In the genomic region with DNA sequence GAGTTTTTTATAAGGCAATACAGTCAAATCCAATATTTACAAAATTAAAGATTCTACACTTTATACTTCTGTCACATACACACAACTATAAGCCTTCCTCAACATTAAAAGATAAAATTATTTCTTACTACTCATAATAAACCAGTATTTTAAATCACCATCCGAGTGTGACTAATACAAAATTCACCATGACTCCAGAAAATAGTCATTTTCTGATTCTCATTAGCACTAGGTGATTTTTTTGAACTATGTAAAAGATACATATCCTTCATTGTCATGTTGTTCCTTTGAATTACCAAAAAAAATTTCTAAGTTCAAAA, we compare ENCODE assay signal across 8 cellular contexts. TPM values are rescaled to one million over a fixed set of nuclear protein-coding genes. Genes with fewer than 3 reads are reported as not detected.
DNase-seq lines count a peak whose midpoint lies in the region; ATAC-seq and TF ChIP-seq lines count a peak whose summit lies in the region.

No MANE protein-coding gene starts in this region.

- no peaks in the 10 kb centered on the region for H3K27me3 Mint-ChIP-seq in effector memory CD8-positive, alpha-beta T cell

- TF ChIP-seq CTCF in dorsolateral prefrontal cortex (IDR thresholded peaks at IDR 0.05 in 54 of 56, conservative IDR thresholded peaks at IDR 0.05 in 2 of 56; ENCODE audit: low read depth in 1 of 56, partially characterized antibody in 56 of 56) = no peak
- TF ChIP-seq CTCF in neutrophil (IDR thresholded peaks at IDR 0.05) = no peak

- H3K36me3 ChIP-seq in ES-I3 (ENCODE audit: insufficient read depth, low read length) (no peaks in the 10 kb centered on the region), neutrophil (no peaks in the 10 kb centered on the region)

- no peak overlapping the region for H3K4me3 Mint-ChIP-seq in effector memory CD8-positive, alpha-beta T cell

- DNase-seq in OCI-M1 (lab: John Stamatoyannopoulos, UW) (peak; percentile 64), dorsolateral prefrontal cortex (no peak), NCI-H128 (lab: John Stamatoyannopoulos, UW; ENCODE audit: unreplicated experiment) (no peak), NOMO-1 (lab: John Stamatoyannopoulos, UW; ENCODE audit: unreplicated experiment in 2 of 2) (no peak), DMS114 treated with DMSO at 0.1 percent for 48 hours (lab: John Stamatoyannopoulos, UW; ENCODE audit: unreplicated experiment) (no peak)
- DNase-seq in effector memory CD8-positive, alpha-beta T cell = no peak

- H3K27me3 ChIP-seq in dorsolateral prefrontal cortex (no peaks in the 10 kb centered on the region), neutrophil (no peaks in the 10 kb centered on the region)

- H3K4me1 ChIP-seq in ES-I3 (ENCODE audit: insufficient read depth, low read length) (peaks cover 8% of the 10 kb centered on the region), neutrophil (ENCODE audit: control insufficient read depth in 1 of 2, insufficient read depth in 1 of 2, low read depth in 1 of 2, low read length in 1 of 2) (peaks cover 17 to 18% of the 10 kb centered on the region in 2 experiments)

- H3K27ac ChIP-seq in dorsolateral prefrontal cortex (peak overlapping the region in 50 of 59 donors; percentile 1 to 89 (median 66)), neutrophil (peak overlapping the region; percentile 90)

- H3K9ac ChIP-seq in ES-I3 (ENCODE audit: low read depth, low read length) = peak overlapping the region; percentile 93

- H3K9me3 ChIP-seq in ES-I3 (ENCODE audit: control insufficient read depth, insufficient read depth, low read length) = no peaks in the 10 kb centered on the region
- no peaks in the 10 kb centered on the region for H3K9me3 ChIP-seq in neutrophil

- ATAC-seq in effector memory CD8-positive, alpha-beta T cell (replicated peaks) = no peak

- H3K36me3 Mint-ChIP-seq in effector memory CD8-positive, alpha-beta T cell (ENCODE audit: insufficient read depth) = peaks cover 6% of the 10 kb centered on the region

- peaks cover 0 to 7% of the 10 kb centered on the region in 2 donors for H3K4me1 Mint-ChIP-seq in effector memory CD8-positive, alpha-beta T cell (ENCODE audit: low read depth in 2 of 2)

- H3K4me3 ChIP-seq in dorsolateral prefrontal cortex (peak overlapping the region in 58 of 59 donors; percentile 27 to 70 (median 54)), neutrophil (ENCODE audit: low read depth in 1 of 2, low read length in 1 of 2) (peak overlapping the region; percentile 58 to 60)

- intact Hi-C loops in dorsolateral prefrontal cortex (cut with DNase I) = no loop called here

- no peak overlapping the region for H3K27ac Mint-ChIP-seq in effector memory CD8-positive, alpha-beta T cell

- H3K9me3 Mint-ChIP-seq in effector memory CD8-positive, alpha-beta T cell = no peaks in the 10 kb centered on the region

RNA-seq across cellular contexts. Expression of a gene that starts 0.6 kb away (rescaled TPM):
- total RNA-seq in dorsolateral prefrontal cortex = 10 to 100 TPM; 11.1 to 72.6 (median 26.2) TPM
